18 cellular contexts compared by ENCODE assay signal in genomic region chr3:187105700-187106099, GRCh38. TPM values are rescaled to one million over a fixed set of nuclear protein-coding genes. Genes with fewer than 3 reads are reported as not detected.
DNase-seq lines count a peak whose midpoint lies in the region; ATAC-seq and TF ChIP-seq lines count a peak whose summit lies in the region.
"Had no signal": no experiment of that assay in that cellular context is flagged by ENCODE, and none has a peak within 500 bp of the region (broad histone marks: within the 10 kb centered on the region; RNA-seq: fewer than 3 reads in every experiment).

No MANE protein-coding gene starts in this region.

- CTCF ChIA-PET in mammary epithelial cell (lab: Charles Lee; ENCODE audit: low non-redundant PET), result no interaction called here

- no peak overlapping the region for H3K4me3 ChIP-seq in heart left ventricle
- no peak overlapping the region for H3K4me3 ChIP-seq in GM23338
- H3K4me3 ChIP-seq in mesenchymal stem cell (ENCODE audit: insufficient read depth in 1 of 2, low read depth in 1 of 2, low read length in 2 of 2), result no peak overlapping the region
- H3K4me3 ChIP-seq in tibial artery, result peak overlapping the region in 1 of 2 donors; percentile 37
- H3K4me3 ChIP-seq in mammary epithelial cell (replicated peaks in 1 of 3; ENCODE audit: insufficient read depth in 1 of 3, low read depth in 2 of 3, low read length in 3 of 3), result no peak overlapping the region
- H3K4me3 ChIP-seq: BLaER1, GM23248 had no signal

- peaks cover 4% of the 10 kb centered on the region for H3K27me3 Mint-ChIP-seq in GM23338 (ENCODE audit: insufficient read depth, low read depth, poor library complexity)
- H3K27me3 Mint-ChIP-seq: CD4-positive, alpha-beta memory T cell had no signal

- no TSS peak for BruUV-seq in mammary epithelial cell (replicated peaks; lab: Mats Ljungman, UMichigan)

- H3K4me2 ChIP-seq in GM23338, result peak overlapping the region; percentile 9; the same call in 1 of the 2 replicates
- H3K4me2 ChIP-seq in mesenchymal stem cell (ENCODE audit: low read length, poor library complexity, severe bottlenecking), result no peak overlapping the region
- no peak overlapping the region for H3K4me2 ChIP-seq in mammary epithelial cell (ENCODE audit: insufficient read depth, low read depth, low read length)
- H3K4me2 ChIP-seq: BLaER1 had no signal

- H2AK5ac ChIP-seq in mesenchymal stem cell (ENCODE audit: low read length, severe bottlenecking), result no peak overlapping the region

- H3K4me1 Mint-ChIP-seq in GM23338, result peaks cover 11% of the 10 kb centered on the region

- H3K4me1 ChIP-seq in heart left ventricle, result peaks cover 0 to 35% (median 21%) of the 10 kb centered on the region in 12 donors
- peaks cover 11% of the 10 kb centered on the region; the same call in 1 of the 2 replicates for H3K4me1 ChIP-seq in GM23338 (ENCODE audit: insufficient read depth)
- H3K4me1 ChIP-seq in mesenchymal stem cell (ENCODE audit: control insufficient read depth, insufficient read depth, low read depth, low read length), result no peaks in the 10 kb centered on the region
- H3K4me1 ChIP-seq in tibial artery, result peaks cover 0 to 87% (median 52%) of the 10 kb centered on the region in 4 donors
- H3K4me1 ChIP-seq in mammary epithelial cell (ENCODE audit: insufficient read depth, low read length), result peaks cover 6% of the 10 kb centered on the region

- H3K27ac ChIP-seq in heart left ventricle, result peak overlapping the region in 5 of 12 donors; percentile 0 to 70 (median 50)
- no peak overlapping the region for H3K27ac ChIP-seq in GM23338 (ENCODE audit: low read depth)
- no peak overlapping the region for H3K27ac ChIP-seq in mesenchymal stem cell (ENCODE audit: low read length, poor library complexity, severe bottlenecking)
- peak overlapping the region; percentile 84 for H3K27ac ChIP-seq in tibial artery
- no peak overlapping the region for H3K27ac ChIP-seq in mammary epithelial cell (ENCODE audit: insufficient read depth, low read depth, low read length)
- H3K27ac ChIP-seq: BLaER1, GM23248, HL-60 had no signal

- dilution Hi-C loops in mammary epithelial cell (cut with HindIII; ENCODE audit: low sequenced_read_pairs), result no loop called here

- H2BK12ac ChIP-seq in mesenchymal stem cell (ENCODE audit: low read length in 2 of 2), result no peak overlapping the region

- H3K27me3 ChIP-seq in heart left ventricle, result no peaks in the 10 kb centered on the region
- no peaks in the 10 kb centered on the region for H3K27me3 ChIP-seq in GM23338 (ENCODE audit: insufficient read depth)
- no peaks in the 10 kb centered on the region for H3K27me3 ChIP-seq in mesenchymal stem cell (ENCODE audit: control insufficient read depth in 1 of 2, insufficient read depth in 1 of 2, low read length in 2 of 2)
- H3K27me3 ChIP-seq in tibial artery, result no peaks in the 10 kb centered on the region
- H3K27me3 ChIP-seq in mammary epithelial cell (ENCODE audit: insufficient read depth, low read length), result no peaks in the 10 kb centered on the region
- H3K27me3 ChIP-seq: BLaER1 had no signal

- peak in 3 of 4 donors; percentile 38 to 58 (median 51) for ATAC-seq in heart left ventricle
- no peak for ATAC-seq in GM23338

- no peak overlapping the region for H4K91ac ChIP-seq in mesenchymal stem cell (ENCODE audit: low read length)

- H3K9me3 Mint-ChIP-seq in GM23338, result no peaks in the 10 kb centered on the region
- H3K9me3 Mint-ChIP-seq: CD14-positive monocyte; CD4-positive, alpha-beta memory T cell had no signal

- peaks cover 7% of the 10 kb centered on the region; the same call in 1 of the 2 replicates for H3F3A ChIP-seq in GM23338 (replicated peaks; ENCODE audit: low read depth)

- WGBS in heart left ventricle, 4 donors, result 63 to 79% (median 72%) methylated on average over 3 of the region's 3 CpGs
- 83% methylated on average over 3 of the region's 3 CpGs for whole genome bisulfite sequencing in mesenchymal stem cell
- 96% methylated on average over 3 of the region's 3 CpGs for WGBS in mammary epithelial cell (ENCODE audit: low coverage, missing lambda C conversion rate)

- no peak overlapping the region for H2BK15ac ChIP-seq in mesenchymal stem cell (ENCODE audit: low read depth, poor library complexity, severe bottlenecking)

- intact Hi-C loops in heart left ventricle (cut with DNase I) (loop anchor here in 1 of 10 donors (10.0 kb wide), 1 partner anchor 171 kb away; the partner anchor contains the start of gene ST6GAL1), cardiac septum (cut with DNase I) (loop anchor here (5.0 kb wide), 2 partner anchors 62 to 173 kb away; partner anchors contain the start of gene ST6GAL1), tibial artery (cut with DNase I; ENCODE audit: low total_unique reads) (loop anchor here (10.0 kb wide), 1 partner anchor 171 kb away; the partner anchor contains the start of gene ST6GAL1), mammary epithelial cell (cut with micrococcal nuclease) (no loop called here)

- 0 out of 2 replicates have a peak, but pooled peaks cover 7% of the 10 kb centered on the region for H3K9me2 ChIP-seq in GM23338 (ENCODE audit: insufficient read depth)

- TF ChIP-seq POLR2A in heart left ventricle (IDR thresholded peaks at IDR 0.05), result no peak

- H3K79me2 ChIP-seq in GM23338 (replicated peaks; ENCODE audit: insufficient read depth) (no peaks in the 10 kb centered on the region; the same call in 1 of the 2 replicates), mammary epithelial cell (ENCODE audit: insufficient read depth, low read length) (no peaks in the 10 kb centered on the region)

- H3K4ac ChIP-seq in mesenchymal stem cell (ENCODE audit: low read depth in 1 of 2, low read length in 2 of 2), result no peak overlapping the region

- no peak overlapping the region for H3K23ac ChIP-seq in mesenchymal stem cell (ENCODE audit: low read length in 2 of 2)

- H3K36me3 ChIP-seq in heart left ventricle (no peaks in the 10 kb centered on the region), GM23338 (ENCODE audit: insufficient read depth) (no peaks in the 10 kb centered on the region), mesenchymal stem cell (ENCODE audit: control insufficient read depth in 1 of 2, insufficient read depth in 2 of 2, low read depth in 1 of 2, low read length in 2 of 2) (no peaks in the 10 kb centered on the region), tibial artery (no peaks in the 10 kb centered on the region), mammary epithelial cell (ENCODE audit: insufficient read depth, low read length) (no peaks in the 10 kb centered on the region)

- H4K8ac ChIP-seq in mesenchymal stem cell (ENCODE audit: low read length), result no peak overlapping the region

- H3K79me1 ChIP-seq in mesenchymal stem cell (replicated peaks; ENCODE audit: low read length, poor library complexity, severe bottlenecking), result no peaks in the 10 kb centered on the region

- H3K9me3 ChIP-seq in heart left ventricle, result no peaks in the 10 kb centered on the region
- H3K9me3 ChIP-seq in mesenchymal stem cell (ENCODE audit: control insufficient read depth, low read length), result no peaks in the 10 kb centered on the region
- H3K9me3 ChIP-seq in tibial artery, result no peaks in the 10 kb centered on the region
- H3K9me3 ChIP-seq in mammary epithelial cell (replicated peaks; ENCODE audit: insufficient read depth, low read length), result no peaks in the 10 kb centered on the region
- H3K9me3 ChIP-seq: BLaER1 had no signal

- H3K4me3 Mint-ChIP-seq in GM23338, result no peak overlapping the region

- in situ Hi-C loops in mammary epithelial cell (cut with MboI; ENCODE audit: low sequenced_read_pairs in 2 of 2), result no loop called here

- H2AFZ ChIP-seq in GM23338, result no peak overlapping the region
- H2AFZ ChIP-seq in mesenchymal stem cell (ENCODE audit: low read depth, low read length), result no peak overlapping the region
- no peak overlapping the region for H2AFZ ChIP-seq in mammary epithelial cell (ENCODE audit: low read depth, low read length)
- H2AFZ ChIP-seq: GM23248 had no signal

- H4K20me1 ChIP-seq in GM23338 (replicated peaks; ENCODE audit: insufficient read depth), result no peaks in the 10 kb centered on the region
- no peaks in the 10 kb centered on the region for H4K20me1 ChIP-seq in mammary epithelial cell (ENCODE audit: insufficient read depth, low read length)
- H4K20me1 ChIP-seq: BLaER1 had no signal

- H3K9ac ChIP-seq in mesenchymal stem cell (ENCODE audit: low read length) (peak overlapping the region; percentile 59), mammary epithelial cell (ENCODE audit: insufficient read depth, low read length) (no peak overlapping the region)
- H3K9ac ChIP-seq: BLaER1, GM23248 had no signal

- no peaks in the 10 kb centered on the region for H3K36me3 Mint-ChIP-seq in GM23338 (ENCODE audit: low read depth)
- H3K36me3 Mint-ChIP-seq: CD14-positive monocyte; CD4-positive, alpha-beta memory T cell had no signal

- DNase-seq in heart left ventricle, result no peak
- no peak for DNase-seq in cardiac septum (ENCODE audit: low spot score)
- no peak for DNase-seq in GM23338 (ENCODE audit: low spot score)
- no peak for DNase-seq in mesenchymal stem cell
- DNase-seq in tibial artery, result no peak
- no peak for DNase-seq in stimulated activated CD8-positive, alpha-beta memory T cell treated with anti-CD3 and anti-CD28 coated beads, Interleukin-4, amount 100 ng/mL, for 48 hours
- no peak for DNase-seq in mammary epithelial cell
- DNase-seq: 8988T; CD4-positive, alpha-beta memory T cell; DMS153; DMS79; GDM1; HCEC 1CT had no signal

- TF ChIP-seq CTCF in heart left ventricle (IDR thresholded peaks at IDR 0.05) (no peak), GM23338 (conservative IDR thresholded peaks at IDR 0.05; ENCODE audit: low read depth in 2 of 2) (no peak), tibial artery (IDR thresholded peaks at IDR 0.05) (no peak), mammary epithelial cell (conservative IDR thresholded peaks at IDR 0.05 in 1 of 2, IDR thresholded peaks at IDR 0.05 in 1 of 2; ENCODE audit: extremely low read depth in 1 of 2, insufficient read depth in 1 of 2, low read depth in 1 of 2, low read length in 2 of 2) (no peak)

- no peak overlapping the region for H2BK120ac ChIP-seq in mesenchymal stem cell (ENCODE audit: low read depth, low read length)

- H3K14ac ChIP-seq in mesenchymal stem cell (ENCODE audit: low read length in 2 of 2), result no peak overlapping the region

- H3K18ac ChIP-seq in mesenchymal stem cell (ENCODE audit: low read depth in 1 of 2, low read length in 2 of 2), result no peak overlapping the region

- no peak overlapping the region for H2BK5ac ChIP-seq in mesenchymal stem cell (ENCODE audit: low read depth, low read length, poor library complexity, severe bottlenecking)

- no peak overlapping the region for H3K27ac Mint-ChIP-seq in GM23338
- H3K27ac Mint-ChIP-seq: CD14-positive monocyte had no signal

TF ChIP-seq in GM23338, 12 proteins besides CTCF, POLR2A, EP300 and RAD21 (continues in another document):
- TF ChIP-seq ZNF114 (CRISPR knock-in tag; IDR thresholded peaks at IDR 0.05), result no peak
- no peak for TF ChIP-seq POLR2AphosphoS5 (IDR thresholded peaks at IDR 0.05; ENCODE audit: low read depth)

RNA-seq across cellular contexts. Expression of gene RPL39L, which starts 33.6 kb away (rescaled TPM):
- total RNA-seq in heart left ventricle (1 to 10 TPM; 3.2 to 6.5 (median 4.6) TPM), cardiac septum (5.4 TPM), mammary epithelial cell (10 to 100 TPM in 1 of 2 donors, 1 to 10 TPM in 1; 7.7 to 21.6 TPM)
- polyA plus RNA-seq in heart left ventricle (10 to 100 TPM in 1 of 2 donors, 1 to 10 TPM in 1; 1.9 to 16.3 TPM), GM23338 (2016; fragmentation: Nextera tagmentation; extraction: Ambion mirVana) (149 and 155 TPM in 2 replicates), mammary epithelial cell (19.4 TPM)
- 70.6 and 73.8 TPM in 2 replicates for total RNA-seq in GM23338 (2014; rRNA removed; shearing (Covaris generic))
- polyA plus RNA-seq in mesenchymal stem cell (2013, experiment 1 of 2), result 14.9 TPM
- 16.4 TPM for polyA plus RNA-seq in mesenchymal stem cell (2013, experiment 2 of 2)
- 18.0 TPM for polyA minus RNA-seq in mammary epithelial cell
- total RNA-seq: HT1080 had no signal

Comparison
In these comparisons a context has a peak if more than half of its experiments do, and no peak if none do; other contexts are left out.
1. H3K27ac ChIP-seq: peak in tibial artery (2 of 2); none in GM23338 (single experiment), mesenchymal stem cell (single experiment) and mammary epithelial cell (single experiment).